ENCODE assay signal across 17 cellular contexts in the genomic region with DNA sequence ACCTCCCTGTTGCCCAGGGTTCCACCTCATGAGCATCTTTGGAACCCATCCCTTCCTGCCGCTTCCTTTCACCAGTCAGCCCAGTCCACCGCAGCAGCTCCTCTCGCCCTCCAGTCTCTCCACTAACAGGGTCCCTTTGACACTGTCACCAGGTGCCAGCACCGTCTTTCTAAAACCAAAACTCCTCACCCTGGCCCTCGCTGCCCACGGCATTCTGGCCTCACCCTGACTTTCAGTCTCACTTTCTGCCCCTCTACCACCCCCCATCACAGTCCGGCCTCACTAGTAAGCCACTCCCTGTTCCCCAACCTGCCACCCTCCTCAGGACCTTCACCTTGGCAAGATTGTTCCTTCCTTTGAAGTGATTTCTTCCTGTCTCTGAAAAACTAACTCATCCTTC.
"Had no signal": no experiment of that assay in that cellular context is flagged by ENCODE, and none has a peak within 500 bp of the region (broad histone marks: within the 10 kb centered on the region; RNA-seq: fewer than 3 reads in every experiment).

No MANE protein-coding gene starts in this region.

- H3K36me3 ChIP-seq: left ventricle myocardium inferior, vagina had no signal

- H3K9me3 ChIP-seq: ascending aorta, esophagus muscularis mucosa, gastroesophageal sphincter, heart right ventricle, left ventricle myocardium inferior, spleen, vagina had no signal

- DNase-seq: activated CD4-positive, CD25-positive, alpha-beta regulatory T cell; cortex of kidney; effector CD4-positive, alpha-beta T cell; heart right ventricle; kidney glomerular epithelial cell; left ventricle myocardium inferior; mammary epithelial cell; retina; spleen; stimulated activated CD4-positive, alpha-beta T cell treated with anti-CD3 and anti-CD28 coated beads, Interleukin-4, amount 100 ng/mL, for 4 hours; stimulated activated naive CD4-positive, alpha-beta T cell; T1000; trophoblast cell had no signal

- H3K27ac ChIP-seq: esophagus muscularis mucosa, gastroesophageal sphincter, left ventricle myocardium inferior, vagina had no signal

- ATAC-seq: gastroesophageal sphincter, heart right ventricle had no signal

- H3K4me3 ChIP-seq: ascending aorta, esophagus muscularis mucosa, gastroesophageal sphincter, heart right ventricle, left ventricle myocardium inferior, spleen, vagina had no signal

- H3K27me3 ChIP-seq: ascending aorta, esophagus muscularis mucosa, gastroesophageal sphincter, heart right ventricle, spleen, vagina had no signal
